ENCODE assay signal across 26 cellular contexts in the genomic region with DNA sequence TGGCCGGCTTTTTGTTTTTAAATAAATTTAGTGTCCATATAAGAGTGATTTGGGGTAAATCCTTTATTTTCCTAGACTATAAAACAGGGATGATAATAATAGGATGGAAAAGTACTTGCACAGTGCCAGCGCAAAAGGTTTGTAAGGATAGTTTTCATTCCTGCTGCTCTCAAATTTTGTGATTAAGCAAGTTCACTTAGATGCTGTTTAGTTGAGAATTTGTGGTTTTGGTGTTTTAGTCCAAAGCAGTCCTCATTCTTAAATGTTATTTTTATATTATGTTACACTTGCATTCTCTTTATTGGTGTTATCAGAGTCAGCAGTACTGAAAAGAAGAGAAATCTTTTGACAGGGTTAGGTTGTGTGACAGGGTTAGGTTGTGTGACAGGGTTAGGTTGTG. TPM values are rescaled to one million over a fixed set of nuclear protein-coding genes. Genes with fewer than 3 reads are reported as not detected.
DNase-seq lines count a peak whose midpoint lies in the region; ATAC-seq and TF ChIP-seq lines count a peak whose summit lies in the region.
"Had no signal": no experiment of that assay in that cellular context is flagged by ENCODE, and none has a peak within 500 bp of the region (broad histone marks: within the 10 kb centered on the region; RNA-seq: fewer than 3 reads in every experiment).

No MANE protein-coding gene starts in this region.

- H3K27ac Mint-ChIP-seq in activated CD8-positive, alpha-beta T cell treated with anti-CD3 and anti-CD28 coated beads for 36 hours: peak overlapping the region; percentile 5
- H3K27ac Mint-ChIP-seq in activated CD8-positive, alpha-beta T cell treated with anti-CD3 and anti-CD28 coated beads, Interleukin-2, amount 10 ng/mL, durations not matched to agents 7 days and 5 days: no peak overlapping the region
- H3K27ac Mint-ChIP-seq in CD14-positive monocyte: no peak overlapping the region
- H3K27ac Mint-ChIP-seq: activated CD4-positive, alpha-beta memory T cell treated with anti-CD3 and anti-CD28 coated beads, Interleukin-2, amount 10 ng/mL, durations not matched to agents 7 days and 5 days; activated naive CD4-positive, alpha-beta T cell treated with anti-CD3 and anti-CD28 coated beads, Interleukin-2, amount 10 ng/mL, durations not matched to agents 7 days and 5 days; activated T-cell treated with anti-CD3 and anti-CD28 coated beads, Interleukin-2, amount 50 U/mL, for 24 hours; stimulated activated memory B cell treated with anti-CD40 and anti-IgM and Interleukin-4, amounts not matched to agents 10 μg/mL and 1 μg/mL and 100 μg/mL, for 72 hours had no signal

- no peak for DNase-seq in activated CD8-positive, alpha-beta T cell treated with anti-CD3 and anti-CD28 coated beads for 36 hours
- no peak for DNase-seq in activated CD8-positive, alpha-beta T cell treated with anti-CD3 and anti-CD28 coated beads, Interleukin-2, amount 10 ng/mL, durations not matched to agents 7 days and 5 days
- DNase-seq in Karpas-422 (no peak), fibroblast of gingiva (ENCODE audit: low read depth) (peak; percentile 62), gastrocnemius medialis (no peak), T-helper 1 cell (no peak), CD14-positive monocyte (ENCODE audit: low spot score) (no peak)
- DNase-seq: activated B cell treated with CpG ODN at 0.5 μM for 24 hours; activated CD4-positive, alpha-beta memory T cell treated with anti-CD3 and anti-CD28 coated beads, Interleukin-2, amount 10 ng/mL, durations not matched to agents 7 days and 5 days; activated naive CD4-positive, alpha-beta T cell treated with anti-CD3 and anti-CD28 coated beads, Interleukin-2, amount 10 ng/mL, durations not matched to agents 7 days and 5 days; activated T-cell treated with anti-CD3 and anti-CD28 coated beads, Interleukin-2, amount 50 U/mL, for 24 hours; colonic mucosa; DND-41; foreskin melanocyte; HCEC 1CT; hypothalamus; NCI-H1092 treated with DMSO at 0.1 percent for 48 hours; NCI-H510A; NK-92 treated with Interleukin-12 subunit alpha and Interleukin-12 subunit beta, amount 100 ng/mL, for 24 hours; pancreas; right lobe of liver; testis had no signal

- H4K20me1 ChIP-seq in Karpas-422 (ENCODE audit: insufficient read depth, low read depth, low read length): peaks cover 51% of the 10 kb centered on the region

- intact Hi-C loops in activated CD8-positive, alpha-beta T cell treated with anti-CD3 and anti-CD28 coated beads for 36 hours (cut with micrococcal nuclease): no loop called here
- intact Hi-C loops in gastrocnemius medialis (cut with DNase I; ENCODE audit: low total_unique reads) (no loop called here), CD14-positive monocyte (cut with micrococcal nuclease) (no loop called here)

- CTCF ChIA-PET in activated CD8-positive, alpha-beta T cell treated with anti-CD3 and anti-CD28 coated beads for 36 hours (lab: Charles Lee): interaction anchor here (1.1 kb wide), 1 partner anchor 9 kb away, joined by 4 read pairs; no protein-coding TSS in a partner anchor
- CTCF ChIA-PET in activated CD8-positive, alpha-beta T cell treated with anti-CD3 and anti-CD28 coated beads, Interleukin-2, amount 10 ng/mL, durations not matched to agents 7 days and 5 days (lab: Charles Lee): no interaction called here

- no peak overlapping the region for H3K4me2 ChIP-seq in Karpas-422 (ENCODE audit: low read depth, low read length, poor library complexity, severe bottlenecking)

- H3K9ac ChIP-seq in Karpas-422 (ENCODE audit: low read length): no peak overlapping the region

- 0 out of 2 replicates have a peak overlapping the region, but pooled peaks have one; percentile 17 for H3K27ac ChIP-seq in Karpas-422 (ENCODE audit: low read length)
- peak overlapping the region; percentile 14 to 53 (median 48) for H3K27ac ChIP-seq in gastrocnemius medialis
- H3K27ac ChIP-seq: ascending aorta, colonic mucosa, pancreas, right lobe of liver, testis had no signal

- TF ChIP-seq POLR2A in gastrocnemius medialis (IDR thresholded peaks at IDR 0.05): no peak

- TF ChIP-seq CTCF in activated CD8-positive, alpha-beta T cell treated with anti-CD3 and anti-CD28 coated beads for 36 hours (IDR thresholded peaks at IDR 0.05): no peak
- TF ChIP-seq CTCF in gastrocnemius medialis (IDR thresholded peaks at IDR 0.05 in 4 of 5, conservative IDR thresholded peaks at IDR 0.05 in 1 of 5): no peak
- TF ChIP-seq CTCF in CD14-positive monocyte (IDR thresholded peaks at IDR 0.05): no peak

- peaks cover 55% of the 10 kb centered on the region for H3K4me1 ChIP-seq in Karpas-422 (ENCODE audit: low read length)
- H3K4me1 ChIP-seq in gastrocnemius medialis: peaks cover 81 to 90% of the 10 kb centered on the region in 2 donors
- H3K4me1 ChIP-seq: colonic mucosa had no signal

- no peaks in the 10 kb centered on the region for H3K27me3 Mint-ChIP-seq in activated CD8-positive, alpha-beta T cell treated with anti-CD3 and anti-CD28 coated beads for 36 hours
- no peaks in the 10 kb centered on the region for H3K27me3 Mint-ChIP-seq in activated CD8-positive, alpha-beta T cell treated with anti-CD3 and anti-CD28 coated beads, Interleukin-2, amount 10 ng/mL, durations not matched to agents 7 days and 5 days (ENCODE audit: low read depth)
- peaks cover 0 to 2% (median 0%) of the 10 kb centered on the region in 3 donors for H3K27me3 Mint-ChIP-seq in CD14-positive monocyte (ENCODE audit: low read depth in 3 of 3)
- H3K27me3 Mint-ChIP-seq: activated B cell treated with CpG ODN at 0.5 μM for 24 hours; activated CD4-positive, alpha-beta memory T cell treated with anti-CD3 and anti-CD28 coated beads, Interleukin-2, amount 10 ng/mL, durations not matched to agents 7 days and 5 days; activated naive CD4-positive, alpha-beta T cell treated with anti-CD3 and anti-CD28 coated beads, Interleukin-2, amount 10 ng/mL, durations not matched to agents 7 days and 5 days; activated T-cell treated with anti-CD3 and anti-CD28 coated beads, Interleukin-2, amount 50 U/mL, for 24 hours; stimulated activated memory B cell treated with anti-CD40 and anti-IgM and Interleukin-4, amounts not matched to agents 10 μg/mL and 1 μg/mL and 100 μg/mL, for 72 hours had no signal

- H3K9me2 ChIP-seq in Karpas-422 (replicated peaks; ENCODE audit: insufficient read depth, low read length): no peaks in the 10 kb centered on the region

- H3K9me3 ChIP-seq in Karpas-422 (ENCODE audit: low read length) (no peaks in the 10 kb centered on the region), gastrocnemius medialis (no peaks in the 10 kb centered on the region)
- H3K9me3 ChIP-seq: ascending aorta, colonic mucosa, pancreas, right lobe of liver, testis had no signal

- peaks cover 67% of the 10 kb centered on the region for H3K4me1 Mint-ChIP-seq in activated CD8-positive, alpha-beta T cell treated with anti-CD3 and anti-CD28 coated beads for 36 hours (ENCODE audit: low read depth)
- peaks cover 31% of the 10 kb centered on the region for H3K4me1 Mint-ChIP-seq in activated CD8-positive, alpha-beta T cell treated with anti-CD3 and anti-CD28 coated beads, Interleukin-2, amount 10 ng/mL, durations not matched to agents 7 days and 5 days (ENCODE audit: low read depth)
- peaks cover 29% of the 10 kb centered on the region for H3K4me1 Mint-ChIP-seq in CD14-positive monocyte

- H3K4me3 ChIP-seq in Karpas-422 (ENCODE audit: low read length) (no peak overlapping the region), gastrocnemius medialis (no peak overlapping the region)
- H3K4me3 ChIP-seq: ascending aorta, colonic mucosa, lung, pancreas, right lobe of liver, testis had no signal

- no peak for ATAC-seq in activated CD8-positive, alpha-beta T cell treated with anti-CD3 and anti-CD28 coated beads for 36 hours
- ATAC-seq in activated CD8-positive, alpha-beta T cell treated with anti-CD3 and anti-CD28 coated beads, Interleukin-2, amount 10 ng/mL, durations not matched to agents 7 days and 5 days: no peak
- ATAC-seq in gastrocnemius medialis (no peak), HG03469 (IDR thresholded peaks at IDR 0.05; ENCODE audit: unreplicated experiment) (no peak)
- ATAC-seq: pancreas; right lobe of liver; stimulated activated memory B cell treated with anti-CD40 and anti-IgM and Interleukin-4, amounts not matched to agents 10 μg/mL and 1 μg/mL and 100 μg/mL, for 72 hours had no signal

- in situ Hi-C loops in gastrocnemius medialis (cut with MboI; ENCODE audit: low sequenced_read_pairs in 4 of 4): no loop called here

- H3K36me3 Mint-ChIP-seq in activated CD8-positive, alpha-beta T cell treated with anti-CD3 and anti-CD28 coated beads for 36 hours (ENCODE audit: low read depth): peaks cover 27% of the 10 kb centered on the region
- H3K36me3 Mint-ChIP-seq in activated CD8-positive, alpha-beta T cell treated with anti-CD3 and anti-CD28 coated beads, Interleukin-2, amount 10 ng/mL, durations not matched to agents 7 days and 5 days (ENCODE audit: low read depth): peaks cover 34% of the 10 kb centered on the region
- peaks cover 17 to 35% of the 10 kb centered on the region in 2 donors for H3K36me3 Mint-ChIP-seq in CD14-positive monocyte

- POLR2A ChIA-PET in activated CD8-positive, alpha-beta T cell treated with anti-CD3 and anti-CD28 coated beads for 36 hours (lab: Charles Lee): no interaction called here
- POLR2A ChIA-PET in activated CD8-positive, alpha-beta T cell treated with anti-CD3 and anti-CD28 coated beads, Interleukin-2, amount 10 ng/mL, durations not matched to agents 7 days and 5 days (lab: Charles Lee): interaction anchor here (0.6 kb wide), 1 partner anchor 1515 kb away, joined by 3 read pairs; no protein-coding TSS in a partner anchor

- H3K27me3 ChIP-seq in Karpas-422 (ENCODE audit: low read length) (no peaks in the 10 kb centered on the region), gastrocnemius medialis (no peaks in the 10 kb centered on the region)
- H3K27me3 ChIP-seq: ascending aorta, colonic mucosa, pancreas, right lobe of liver, testis had no signal

- H3K9me3 Mint-ChIP-seq in activated CD8-positive, alpha-beta T cell treated with anti-CD3 and anti-CD28 coated beads for 36 hours: no peaks in the 10 kb centered on the region
- H3K9me3 Mint-ChIP-seq in activated CD8-positive, alpha-beta T cell treated with anti-CD3 and anti-CD28 coated beads, Interleukin-2, amount 10 ng/mL, durations not matched to agents 7 days and 5 days (ENCODE audit: insufficient read depth): no peaks in the 10 kb centered on the region
- H3K9me3 Mint-ChIP-seq in CD14-positive monocyte: no peaks in the 10 kb centered on the region
- H3K9me3 Mint-ChIP-seq: activated B cell treated with CpG ODN at 0.5 μM for 24 hours; activated CD4-positive, alpha-beta memory T cell treated with anti-CD3 and anti-CD28 coated beads, Interleukin-2, amount 10 ng/mL, durations not matched to agents 7 days and 5 days; activated naive CD4-positive, alpha-beta T cell treated with anti-CD3 and anti-CD28 coated beads, Interleukin-2, amount 10 ng/mL, durations not matched to agents 7 days and 5 days; activated T-cell treated with anti-CD3 and anti-CD28 coated beads, Interleukin-2, amount 50 U/mL, for 24 hours; stimulated activated memory B cell treated with anti-CD40 and anti-IgM and Interleukin-4, amounts not matched to agents 10 μg/mL and 1 μg/mL and 100 μg/mL, for 72 hours had no signal

- H3K4me3 Mint-ChIP-seq in activated CD8-positive, alpha-beta T cell treated with anti-CD3 and anti-CD28 coated beads for 36 hours: no peak overlapping the region
- H3K4me3 Mint-ChIP-seq in activated CD8-positive, alpha-beta T cell treated with anti-CD3 and anti-CD28 coated beads, Interleukin-2, amount 10 ng/mL, durations not matched to agents 7 days and 5 days: no peak overlapping the region
- no peak overlapping the region for H3K4me3 Mint-ChIP-seq in CD14-positive monocyte
- H3K4me3 Mint-ChIP-seq: activated CD4-positive, alpha-beta memory T cell treated with anti-CD3 and anti-CD28 coated beads, Interleukin-2, amount 10 ng/mL, durations not matched to agents 7 days and 5 days; activated naive CD4-positive, alpha-beta T cell treated with anti-CD3 and anti-CD28 coated beads, Interleukin-2, amount 10 ng/mL, durations not matched to agents 7 days and 5 days; activated T-cell treated with anti-CD3 and anti-CD28 coated beads, Interleukin-2, amount 50 U/mL, for 24 hours; stimulated activated memory B cell treated with anti-CD40 and anti-IgM and Interleukin-4, amounts not matched to agents 10 μg/mL and 1 μg/mL and 100 μg/mL, for 72 hours had no signal

- H3K36me3 ChIP-seq in Karpas-422 (ENCODE audit: insufficient read depth, low read length) (peaks cover 16% of the 10 kb centered on the region), gastrocnemius medialis (no peaks in the 10 kb centered on the region)
- H3K36me3 ChIP-seq: ascending aorta, colonic mucosa, pancreas, right lobe of liver had no signal

- H2AFZ ChIP-seq in Karpas-422 (ENCODE audit: low read length): no peak overlapping the region

- H3K79me2 ChIP-seq in Karpas-422 (ENCODE audit: low read length): peaks cover 100% of the 10 kb centered on the region

RNA-seq across cellular contexts. Expression of gene PPP6R3, which starts 47.9 kb away (rescaled TPM):
- 100 to 1,000 TPM in 1 of 2 experiments, 10 to 100 TPM in 1; 95.4 to 103 TPM for total RNA-seq in activated CD8-positive, alpha-beta T cell treated with anti-CD3 and anti-CD28 coated beads for 36 hours
- total RNA-seq in activated CD8-positive, alpha-beta T cell treated with anti-CD3 and anti-CD28 coated beads, Interleukin-2, amount 10 ng/mL, durations not matched to agents 7 days and 5 days: 100 to 1,000 TPM; 114 to 120 TPM
- 109 and 140 TPM in 2 replicates for total RNA-seq in Karpas-422 (2014; rRNA removed; shearing (Covaris generic); ENCODE audit: low replicate concordance)
- 100 to 1,000 TPM in 3 of 4 donors, 10 to 100 TPM in 1; 77.3 to 196 (median 133) TPM for total RNA-seq in gastrocnemius medialis
- polyA plus RNA-seq in CD14-positive monocyte: 10 to 100 TPM; 22.9 to 38.1 TPM
